19 cellular contexts compared by ENCODE assay signal in the genomic region with DNA sequence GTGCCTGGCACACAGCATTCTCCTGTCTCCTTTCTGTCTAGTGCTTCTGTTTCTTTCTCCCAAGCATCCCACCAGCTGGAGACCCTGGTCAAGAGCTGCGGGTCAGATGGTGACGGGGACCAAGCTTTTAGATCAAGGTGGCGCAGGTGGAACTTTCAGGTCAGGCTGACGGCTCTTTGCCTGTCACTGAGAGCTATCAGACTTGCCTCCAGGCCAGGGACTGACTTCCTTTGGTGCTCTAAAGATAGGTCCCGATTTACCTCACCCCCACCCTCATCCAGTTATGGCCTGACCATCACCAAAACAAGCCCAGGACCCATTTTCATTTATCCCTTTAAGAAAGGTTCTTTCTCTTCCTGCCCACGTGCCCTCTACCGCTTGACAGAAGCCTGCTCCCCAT. TPM values are rescaled to one million over a fixed set of nuclear protein-coding genes. Genes with fewer than 3 reads are reported as not detected.
DNase-seq lines count a peak whose midpoint lies in the region; FAIRE-seq and TF ChIP-seq lines count a peak whose summit lies in the region.
"Had no signal": no experiment of that assay in that cellular context is flagged by ENCODE, and none has a peak within 500 bp of the region (broad histone marks: within the 10 kb centered on the region; RNA-seq: fewer than 3 reads in every experiment).

No MANE protein-coding gene starts in this region.

- H3K27ac ChIP-seq in astrocyte (ENCODE audit: low read depth, low read length) (no peak overlapping the region), transverse colon (peak overlapping the region; percentile 92 to 96 (median 95))
- H3K27ac ChIP-seq: A549, PC-9 had no signal

- H3K9me3 ChIP-seq in astrocyte (ENCODE audit: insufficient read depth, low read depth, low read length): no peaks in the 10 kb centered on the region
- H3K9me3 ChIP-seq in transverse colon: no peaks in the 10 kb centered on the region
- H3K9me3 ChIP-seq: A549, MG63, psoas muscle had no signal

- no peak overlapping the region for H3K27ac Mint-ChIP-seq in activated CD4-positive, alpha-beta memory T cell treated with anti-CD3 and anti-CD28 coated beads for 36 hours
- H3K27ac Mint-ChIP-seq in activated CD4-positive, alpha-beta memory T cell treated with anti-CD3 and anti-CD28 coated beads, Interleukin-2, amount 10 ng/mL, durations not matched to agents 7 days and 5 days: no peak overlapping the region
- H3K27ac Mint-ChIP-seq in astrocyte (ENCODE audit: unreplicated experiment) (peak overlapping the region; percentile 80), nephron (peak overlapping the region; percentile 91 to 99 (median 98))
- H3K27ac Mint-ChIP-seq: CD4-positive, CD25-positive, alpha-beta regulatory T cell had no signal

- H3K4me1 Mint-ChIP-seq in activated CD4-positive, alpha-beta memory T cell treated with anti-CD3 and anti-CD28 coated beads for 36 hours (ENCODE audit: low read depth): peaks cover 49% of the 10 kb centered on the region
- H3K4me1 Mint-ChIP-seq in activated CD4-positive, alpha-beta memory T cell treated with anti-CD3 and anti-CD28 coated beads, Interleukin-2, amount 10 ng/mL, durations not matched to agents 7 days and 5 days: peaks cover 64% of the 10 kb centered on the region
- H3K4me1 Mint-ChIP-seq in astrocyte (ENCODE audit: low read depth, unreplicated experiment) (peaks cover 22% of the 10 kb centered on the region), nephron (peaks cover 76% of the 10 kb centered on the region)

- no peak overlapping the region for H2AFZ ChIP-seq in astrocyte (ENCODE audit: low read depth, low read length)
- H2AFZ ChIP-seq: PC-9 had no signal

- H3K4me3 ChIP-seq in astrocyte (ENCODE audit: insufficient read depth, low read depth, low read length): no peak overlapping the region
- no peak overlapping the region for H3K4me3 ChIP-seq in transverse colon
- H3K4me3 ChIP-seq: A549, MG63, PC-9, psoas muscle had no signal

- peak overlapping the region; percentile 10 for H3K4me3 Mint-ChIP-seq in activated CD4-positive, alpha-beta memory T cell treated with anti-CD3 and anti-CD28 coated beads for 36 hours
- H3K4me3 Mint-ChIP-seq in activated CD4-positive, alpha-beta memory T cell treated with anti-CD3 and anti-CD28 coated beads, Interleukin-2, amount 10 ng/mL, durations not matched to agents 7 days and 5 days: no peak overlapping the region
- H3K4me3 Mint-ChIP-seq in astrocyte (ENCODE audit: unreplicated experiment): no peak overlapping the region
- H3K4me3 Mint-ChIP-seq in nephron: peak overlapping the region; percentile 42 to 72 (median 65)

- H3K79me2 ChIP-seq in astrocyte (ENCODE audit: insufficient read depth, low read length): peaks cover 22% of the 10 kb centered on the region

- no peak for FAIRE-seq in astrocyte (lab: Jason Lieb, UNC)
- FAIRE-seq: A549, H54, HTR-8/SVneo had no signal

- H3K9me3 Mint-ChIP-seq in activated CD4-positive, alpha-beta memory T cell treated with anti-CD3 and anti-CD28 coated beads for 36 hours: no peaks in the 10 kb centered on the region
- H3K9me3 Mint-ChIP-seq in activated CD4-positive, alpha-beta memory T cell treated with anti-CD3 and anti-CD28 coated beads, Interleukin-2, amount 10 ng/mL, durations not matched to agents 7 days and 5 days: no peaks in the 10 kb centered on the region
- H3K9me3 Mint-ChIP-seq in astrocyte (ENCODE audit: unreplicated experiment) (no peaks in the 10 kb centered on the region), nephron (no peaks in the 10 kb centered on the region)
- H3K9me3 Mint-ChIP-seq: CD4-positive, CD25-positive, alpha-beta regulatory T cell had no signal

- TF ChIP-seq POLR2A in transverse colon (IDR thresholded peaks at IDR 0.05): no peak

- TF ChIP-seq EP300 in transverse colon (IDR thresholded peaks at IDR 0.05; ENCODE audit: low read depth): no peak

- H3K4me1 ChIP-seq in astrocyte (ENCODE audit: insufficient read depth, low read length) (peaks cover 61% of the 10 kb centered on the region), transverse colon (peaks cover 17 to 72% (median 32%) of the 10 kb centered on the region in 4 donors)

- intact Hi-C loops in activated CD4-positive, alpha-beta memory T cell treated with anti-CD3 and anti-CD28 coated beads for 36 hours (cut with micrococcal nuclease): no loop called here
- intact Hi-C loops in transverse colon (cut with DNase I; ENCODE audit: low total_unique reads): no loop called here

- POLR2A ChIA-PET in activated CD4-positive, alpha-beta memory T cell treated with anti-CD3 and anti-CD28 coated beads for 36 hours (lab: Charles Lee): interaction anchor here (1.1 kb wide), 1 partner anchor 26 kb away, joined by 3 read pairs; a partner anchor contains a TSS
- POLR2A ChIA-PET in activated CD4-positive, alpha-beta memory T cell treated with anti-CD3 and anti-CD28 coated beads, Interleukin-2, amount 10 ng/mL, durations not matched to agents 7 days and 5 days (lab: Charles Lee): interaction anchor here (1.1 to 7.4 kb wide), 3 partner anchors 8 to 26 kb away, joined by 3 to 125 read pairs (median 4); a partner anchor contains a TSS

- H4K20me1 ChIP-seq in astrocyte (ENCODE audit: insufficient read depth, low read length): peaks cover 8% of the 10 kb centered on the region

- CTCF ChIA-PET in activated CD4-positive, alpha-beta memory T cell treated with anti-CD3 and anti-CD28 coated beads for 36 hours (lab: Charles Lee): interaction anchor here (0.8 kb wide), 1 partner anchor 115 kb away, joined by 6 read pairs; no protein-coding TSS in a partner anchor
- CTCF ChIA-PET in activated CD4-positive, alpha-beta memory T cell treated with anti-CD3 and anti-CD28 coated beads, Interleukin-2, amount 10 ng/mL, durations not matched to agents 7 days and 5 days (lab: Charles Lee): interaction anchor here (0.6 to 0.9 kb wide), 2 partner anchors 26 to 599 kb away, joined by 3 read pairs; a partner anchor contains a TSS

- 50 to 60% methylated on average over 2 to 7 of the region's 7 CpGs for WGBS in transverse colon (ENCODE audit: low coverage in 1 of 2), 2 donors

- in situ Hi-C loops in transverse colon (cut with MboI; ENCODE audit: low pct_ligation_motif_present in 1 of 4, low pct_unique_long_range_greater_than_20kb in 1 of 4, low sequenced_read_pairs in 3 of 4) (loop anchor here in 3 of 4 donors (25.0 kb wide), 1 partner anchor 115 kb away; a partner anchor contains a TSS), KBM-7 (cut with MboI; ENCODE audit: low pct_unique_long_range_greater_than_20kb, low sequenced_read_pairs) (no loop called here)

- TF ChIP-seq CTCF in astrocyte (IDR thresholded peaks at IDR 0.05; ENCODE audit: insufficient read depth, low read depth, low read length) (no peak), nephron (IDR thresholded peaks at IDR 0.05; ENCODE audit: unreplicated experiment in 3 of 3) (no peak), transverse colon (IDR thresholded peaks at IDR 0.05) (no peak)

- no peak overlapping the region for H3K4me2 ChIP-seq in astrocyte (ENCODE audit: low read length)
- H3K4me2 ChIP-seq: A549, PC-9 had no signal

- H3K36me3 Mint-ChIP-seq in activated CD4-positive, alpha-beta memory T cell treated with anti-CD3 and anti-CD28 coated beads for 36 hours: no peaks in the 10 kb centered on the region
- H3K36me3 Mint-ChIP-seq in activated CD4-positive, alpha-beta memory T cell treated with anti-CD3 and anti-CD28 coated beads, Interleukin-2, amount 10 ng/mL, durations not matched to agents 7 days and 5 days (ENCODE audit: low read depth): no peaks in the 10 kb centered on the region
- H3K36me3 Mint-ChIP-seq in astrocyte (ENCODE audit: low read depth, unreplicated experiment): peaks cover 1% of the 10 kb centered on the region
- H3K36me3 Mint-ChIP-seq in nephron (ENCODE audit: low read depth): peaks cover 7% of the 10 kb centered on the region
- H3K36me3 Mint-ChIP-seq: CD4-positive, CD25-positive, alpha-beta regulatory T cell had no signal

- no peaks in the 10 kb centered on the region for H3K27me3 Mint-ChIP-seq in activated CD4-positive, alpha-beta memory T cell treated with anti-CD3 and anti-CD28 coated beads for 36 hours
- H3K27me3 Mint-ChIP-seq in activated CD4-positive, alpha-beta memory T cell treated with anti-CD3 and anti-CD28 coated beads, Interleukin-2, amount 10 ng/mL, durations not matched to agents 7 days and 5 days: peaks cover 2% of the 10 kb centered on the region
- H3K27me3 Mint-ChIP-seq in astrocyte (ENCODE audit: low read depth, unreplicated experiment): peaks cover 4% of the 10 kb centered on the region
- H3K27me3 Mint-ChIP-seq in nephron (ENCODE audit: low read depth): peaks cover 3% of the 10 kb centered on the region
- H3K27me3 Mint-ChIP-seq: CD4-positive, CD25-positive, alpha-beta regulatory T cell had no signal

- no peak for DNase-seq in activated CD4-positive, alpha-beta memory T cell treated with anti-CD3 and anti-CD28 coated beads for 36 hours
- DNase-seq in activated CD4-positive, alpha-beta memory T cell treated with anti-CD3 and anti-CD28 coated beads, Interleukin-2, amount 10 ng/mL, durations not matched to agents 7 days and 5 days: no peak
- no peak for DNase-seq in astrocyte (ENCODE audit: low read depth)
- DNase-seq in transverse colon: no peak
- no peak for DNase-seq in KBM-7
- no peak for DNase-seq in H4 (ENCODE audit: low spot score)
- DNase-seq in stimulated activated naive CD4-positive, alpha-beta T cell treated with Interleukin-2 at 50 U/mL for 16 hours (lab: John Stamatoyannopoulos, UW): no peak
- DNase-seq: activated gamma-delta T cell treated with Interleukin-2 at 50 U/mL for 16 hours; CD4-positive, CD25-positive, alpha-beta regulatory T cell; MG63; NCI-H2029 treated with DMSO at 0.1 percent for 48 hours; NCI-H524; PC-9; psoas muscle; stimulated activated CD4-positive, alpha-beta T cell treated with anti-CD3 and anti-CD28 coated beads, Interleukin-15, amount 100 ng/mL, for 24 hours had no signal

- H3K36me3 ChIP-seq in astrocyte (ENCODE audit: insufficient read depth, low read length) (no peaks in the 10 kb centered on the region), transverse colon (no peaks in the 10 kb centered on the region)

- H3K9ac ChIP-seq in astrocyte (ENCODE audit: low read length): no peak overlapping the region

- H3K27me3 ChIP-seq in astrocyte (ENCODE audit: insufficient read depth, low read length) (no peaks in the 10 kb centered on the region), transverse colon (no peaks in the 10 kb centered on the region)
- H3K27me3 ChIP-seq: MG63 had no signal

RNA-seq across cellular contexts. Expression of a gene that starts 1.2 kb away (rescaled TPM):
- total RNA-seq in activated CD4-positive, alpha-beta memory T cell treated with anti-CD3 and anti-CD28 coated beads for 36 hours: under 1 TPM; 0.29 to 0.51 TPM
- under 1 TPM; 0.70 to 0.78 TPM for total RNA-seq in activated CD4-positive, alpha-beta memory T cell treated with anti-CD3 and anti-CD28 coated beads, Interleukin-2, amount 10 ng/mL, durations not matched to agents 7 days and 5 days
- total RNA-seq in astrocyte (0.95 and 1.2 TPM in 2 replicates), transverse colon (100 to 1,000 TPM in 1 of 4 donors, 10 to 100 TPM in 3; 41.0 to 152 (median 65.6) TPM)
- total RNA-seq in H4 (2014; rRNA removed; shearing (Covaris generic)): 10.8 and 30.2 TPM in 2 replicates

RNA-seq across cellular contexts. Expression of a gene that starts 5.8 kb away (rescaled TPM):
- 100 to 1,000 TPM; 307 to 310 TPM for total RNA-seq in activated CD4-positive, alpha-beta memory T cell treated with anti-CD3 and anti-CD28 coated beads for 36 hours
- total RNA-seq in activated CD4-positive, alpha-beta memory T cell treated with anti-CD3 and anti-CD28 coated beads, Interleukin-2, amount 10 ng/mL, durations not matched to agents 7 days and 5 days: 100 to 1,000 TPM; 305 to 312 TPM
- total RNA-seq in astrocyte (395 and 419 TPM in 2 replicates), transverse colon (100 to 1,000 TPM in 3 of 4 donors, 10 to 100 TPM in 1; 92.7 to 320 (median 202) TPM)
- 328 and 330 TPM in 2 replicates for total RNA-seq in H4 (2014; rRNA removed; shearing (Covaris generic))

RNA-seq across cellular contexts. Expression of a gene that starts 9.3 kb away (rescaled TPM):
- total RNA-seq in activated CD4-positive, alpha-beta memory T cell treated with anti-CD3 and anti-CD28 coated beads for 36 hours: 10 to 100 TPM; 12.7 to 13.3 TPM
- total RNA-seq in activated CD4-positive, alpha-beta memory T cell treated with anti-CD3 and anti-CD28 coated beads, Interleukin-2, amount 10 ng/mL, durations not matched to agents 7 days and 5 days: 1 to 10 TPM; 5.6 to 6.6 TPM
- 0.94 and 0.95 TPM in 2 replicates for total RNA-seq in astrocyte
- total RNA-seq in transverse colon: 10 to 100 TPM in 1 of 4 donors, 1 to 10 TPM in 3; 1.8 to 12.0 (median 6.3) TPM
- 0.14 and 0.48 TPM in 2 replicates for total RNA-seq in H4 (2014; rRNA removed; shearing (Covaris generic))

RNA-seq across cellular contexts. Expression of a gene that starts 25.8 kb away (rescaled TPM):
- 10 to 100 TPM; 12.9 to 14.1 TPM for total RNA-seq in activated CD4-positive, alpha-beta memory T cell treated with anti-CD3 and anti-CD28 coated beads for 36 hours
- total RNA-seq in activated CD4-positive, alpha-beta memory T cell treated with anti-CD3 and anti-CD28 coated beads, Interleukin-2, amount 10 ng/mL, durations not matched to agents 7 days and 5 days: 10 to 100 TPM; 16.9 to 18.3 TPM
- total RNA-seq in astrocyte: 19.9 and 20.7 TPM in 2 replicates
- 10 to 100 TPM in 3 of 4 donors, 1 to 10 TPM in 1; 9.7 to 39.2 (median 13.9) TPM for total RNA-seq in transverse colon
- total RNA-seq in H4 (2014; rRNA removed; shearing (Covaris generic)): 25.2 and 27.8 TPM in 2 replicates

RNA-seq across cellular contexts. Expression of a gene that starts 41.7 kb away (rescaled TPM):
- total RNA-seq in activated CD4-positive, alpha-beta memory T cell treated with anti-CD3 and anti-CD28 coated beads for 36 hours: 1 to 10 TPM; 2.7 to 2.9 TPM
- total RNA-seq in activated CD4-positive, alpha-beta memory T cell treated with anti-CD3 and anti-CD28 coated beads, Interleukin-2, amount 10 ng/mL, durations not matched to agents 7 days and 5 days: 1 to 10 TPM in 1 of 2 experiments, under 1 TPM in 1; 0.75 to 1.2 TPM
- total RNA-seq in astrocyte: 1.8 and 3.0 TPM in 2 replicates
- 1 to 10 TPM in 2 of 4 donors, under 1 TPM in 1, not detected in 1; 0.27 to 4.9 (median 1.1) TPM for total RNA-seq in transverse colon
- 0.31 TPM in 1 of 2 replicates, not detected in the other for total RNA-seq in H4 (2014; rRNA removed; shearing (Covaris generic))
- total RNA-seq: CD4-positive, CD25-positive, alpha-beta regulatory T cell had no signal

Comparison
In these comparisons a context has a peak if more than half of its experiments do, and no peak if none do; other contexts are left out.
1. H3K4me3 Mint-ChIP-seq: peak in activated CD4-positive, alpha-beta memory T cell treated with anti-CD3 and anti-CD28 coated beads for 36 hours (single experiment) and nephron (3 of 3); none in activated CD4-positive, alpha-beta memory T cell treated with anti-CD3 and anti-CD28 coated beads, Interleukin-2, amount 10 ng/mL, durations not matched to agents 7 days and 5 days (single experiment) and astrocyte (single experiment).
2. H3K27ac Mint-ChIP-seq: peak in astrocyte (single experiment) and nephron (3 of 3); none in activated CD4-positive, alpha-beta memory T cell treated with anti-CD3 and anti-CD28 coated beads for 36 hours (single experiment) and activated CD4-positive, alpha-beta memory T cell treated with anti-CD3 and anti-CD28 coated beads, Interleukin-2, amount 10 ng/mL, durations not matched to agents 7 days and 5 days (single experiment).